Comparison of ENCODE assay signal across 20 cellular contexts in genomic region chr10:100287756-100288155, GRCh38. TPM values are rescaled to one million over a fixed set of nuclear protein-coding genes. Genes with fewer than 3 reads are reported as not detected.
A peak's percentile ranks its signal among the peaks of the same experiment; 100 is the strongest.
DNase-seq lines count a peak whose midpoint lies in the region; ATAC-seq, FAIRE-seq and TF ChIP-seq lines count a peak whose summit lies in the region.
"Had no signal": no experiment of that assay in that cellular context is flagged by ENCODE, and none has a peak within 500 bp of the region (broad histone marks: within the 10 kb centered on the region; RNA-seq: fewer than 3 reads in every experiment).

No MANE protein-coding gene starts in this region.

- H3K27me3 ChIP-seq in neural progenitor cell, result no peaks in the 10 kb centered on the region
- no peaks in the 10 kb centered on the region for H3K27me3 ChIP-seq in vagina
- H3K27me3 ChIP-seq: spleen had no signal

- H3K79me2 ChIP-seq in neural progenitor cell (ENCODE audit: low read depth), result peaks cover 37% of the 10 kb centered on the region

- H3K9ac ChIP-seq in neural progenitor cell, result no peak overlapping the region

- H3K27ac Mint-ChIP-seq in activated CD8-positive, alpha-beta memory T cell treated with anti-CD3 and anti-CD28 coated beads, Interleukin-2, amount 10 ng/mL, durations not matched to agents 7 days and 5 days, result peak overlapping the region; percentile 98
- H3K27ac Mint-ChIP-seq in IgD-negative memory B cell (peak overlapping the region in 2 of 3 donors; percentile 66 to 98), neural progenitor cell (peak overlapping the region; percentile 55)
- peak overlapping the region; percentile 96 to 98 for H3K27ac Mint-ChIP-seq in effector memory CD8-positive, alpha-beta T cell

- no peak overlapping the region for H3K4me3 ChIP-seq in neural progenitor cell
- H3K4me3 ChIP-seq in vagina, result no peak overlapping the region
- H3K4me3 ChIP-seq: K562, prostate gland, SK-N-MC had no signal

- no peaks in the 10 kb centered on the region for H3K27me3 Mint-ChIP-seq in activated CD8-positive, alpha-beta memory T cell treated with anti-CD3 and anti-CD28 coated beads, Interleukin-2, amount 10 ng/mL, durations not matched to agents 7 days and 5 days
- no peaks in the 10 kb centered on the region for H3K27me3 Mint-ChIP-seq in IgD-negative memory B cell
- peaks cover 0 to 6% of the 10 kb centered on the region in 2 donors for H3K27me3 Mint-ChIP-seq in effector memory CD8-positive, alpha-beta T cell
- peaks cover 11% of the 10 kb centered on the region for H3K27me3 Mint-ChIP-seq in neural progenitor cell (ENCODE audit: insufficient read depth, low read depth)

- peaks cover 5% of the 10 kb centered on the region for H3K4me1 ChIP-seq in neural progenitor cell
- peaks cover 23% of the 10 kb centered on the region for H3K4me1 ChIP-seq in vagina
- H3K4me1 ChIP-seq: prostate gland had no signal

- CTCF ChIA-PET in activated CD8-positive, alpha-beta memory T cell treated with anti-CD3 and anti-CD28 coated beads, Interleukin-2, amount 10 ng/mL, durations not matched to agents 7 days and 5 days (lab: Charles Lee), result no interaction called here

- H4K20me1 ChIP-seq in neural progenitor cell (ENCODE audit: low read depth), result no peaks in the 10 kb centered on the region

- no peak overlapping the region for H3K4me2 ChIP-seq in neural progenitor cell

- TF ChIP-seq POLR2A in vagina (IDR thresholded peaks at IDR 0.05), result no peak
- no peak for TF ChIP-seq POLR2A in GM12892 (IDR thresholded peaks at IDR 0.05; ENCODE audit: low read depth, low read length)

- FAIRE-seq in GM12892 (lab: Jason Lieb, UNC), result no peak
- FAIRE-seq: K562, urothelium cell line had no signal

- no peak overlapping the region for H2AFZ ChIP-seq in neural progenitor cell (replicated peaks)

- peaks cover 26% of the 10 kb centered on the region for H3K4me1 Mint-ChIP-seq in activated CD8-positive, alpha-beta memory T cell treated with anti-CD3 and anti-CD28 coated beads, Interleukin-2, amount 10 ng/mL, durations not matched to agents 7 days and 5 days
- H3K4me1 Mint-ChIP-seq in IgD-negative memory B cell, result peaks cover 6 to 24% (median 23%) of the 10 kb centered on the region in 3 donors
- H3K4me1 Mint-ChIP-seq in effector memory CD8-positive, alpha-beta T cell (ENCODE audit: low read depth in 2 of 2), result peaks cover 15 to 16% of the 10 kb centered on the region in 2 donors
- peaks cover 16% of the 10 kb centered on the region for H3K4me1 Mint-ChIP-seq in neural progenitor cell

- H3K4me3 Mint-ChIP-seq in activated CD8-positive, alpha-beta memory T cell treated with anti-CD3 and anti-CD28 coated beads, Interleukin-2, amount 10 ng/mL, durations not matched to agents 7 days and 5 days, result no peak overlapping the region
- H3K4me3 Mint-ChIP-seq in IgD-negative memory B cell (peak overlapping the region; percentile 75 to 99 (median 93)), neural progenitor cell (peak overlapping the region; percentile 100)
- H3K4me3 Mint-ChIP-seq in effector memory CD8-positive, alpha-beta T cell, result peak overlapping the region; percentile 92 to 98

- in situ Hi-C loops in G401 (cut with HindIII; ENCODE audit: low sequenced_read_pairs), result no loop called here

- H3K9me3 ChIP-seq in neural progenitor cell (ENCODE audit: low read depth) (no peaks in the 10 kb centered on the region), vagina (no peaks in the 10 kb centered on the region)
- H3K9me3 ChIP-seq: prostate gland, spleen had no signal

- TF ChIP-seq CTCF in neural progenitor cell (IDR thresholded peaks at IDR 0.05) (no peak), vagina (IDR thresholded peaks at IDR 0.05) (no peak)

- H3K36me3 ChIP-seq in neural progenitor cell (no peaks in the 10 kb centered on the region), vagina (no peaks in the 10 kb centered on the region)
- H3K36me3 ChIP-seq: prostate gland had no signal

- intact Hi-C loops in vagina (cut with DNase I), result no loop called here

- H3K27ac ChIP-seq in neural progenitor cell, result no peak overlapping the region
- no peak overlapping the region for H3K27ac ChIP-seq in vagina
- H3K27ac ChIP-seq: SK-N-MC had no signal

- no peak for DNase-seq in activated CD8-positive, alpha-beta memory T cell treated with anti-CD3 and anti-CD28 coated beads, Interleukin-2, amount 10 ng/mL, durations not matched to agents 7 days and 5 days
- no peak for DNase-seq in activated CD8-positive, alpha-beta memory T cell treated with anti-CD3 and anti-CD28 coated beads, Interleukin-2, amount 50 U/mL, for 48 hours
- DNase-seq in effector memory CD8-positive, alpha-beta T cell, result no peak
- DNase-seq in neural progenitor cell (ENCODE audit: low spot score), result no peak
- DNase-seq in G401 (ENCODE audit: low spot score), result no peak
- no peak for DNase-seq in vagina (ENCODE audit: extremely low spot score in 2 of 2)
- no peak for DNase-seq in GM12892 (ENCODE audit: insufficient read length)
- DNase-seq: ACHN; endodermal cell; left colon; NCI-H2081 treated with DMSO at 0.1 percent for 48 hours; NCI-H69; spleen; stimulated activated naive CD4-positive, alpha-beta T cell treated with Interleukin-2 at 50 U/mL for 16 hours had no signal

- H3F3A ChIP-seq in neural progenitor cell (ENCODE audit: low read depth), result no peaks in the 10 kb centered on the region

- H3K36me3 Mint-ChIP-seq in activated CD8-positive, alpha-beta memory T cell treated with anti-CD3 and anti-CD28 coated beads, Interleukin-2, amount 10 ng/mL, durations not matched to agents 7 days and 5 days, result peaks cover 12% of the 10 kb centered on the region
- no peaks in the 10 kb centered on the region for H3K36me3 Mint-ChIP-seq in IgD-negative memory B cell
- H3K36me3 Mint-ChIP-seq in effector memory CD8-positive, alpha-beta T cell (ENCODE audit: insufficient read depth), result peaks cover 25% of the 10 kb centered on the region
- H3K36me3 Mint-ChIP-seq in neural progenitor cell, result peaks cover 2% of the 10 kb centered on the region

- ATAC-seq in activated CD8-positive, alpha-beta memory T cell treated with anti-CD3 and anti-CD28 coated beads, Interleukin-2, amount 10 ng/mL, durations not matched to agents 7 days and 5 days, result no peak
- ATAC-seq in effector memory CD8-positive, alpha-beta T cell (replicated peaks), result no peak
- ATAC-seq: left colon had no signal

- H3K9me3 Mint-ChIP-seq in activated CD8-positive, alpha-beta memory T cell treated with anti-CD3 and anti-CD28 coated beads, Interleukin-2, amount 10 ng/mL, durations not matched to agents 7 days and 5 days (ENCODE audit: low read depth), result no peaks in the 10 kb centered on the region
- H3K9me3 Mint-ChIP-seq in IgD-negative memory B cell (no peaks in the 10 kb centered on the region), neural progenitor cell (no peaks in the 10 kb centered on the region)
- no peaks in the 10 kb centered on the region for H3K9me3 Mint-ChIP-seq in effector memory CD8-positive, alpha-beta T cell
- H3K9me3 Mint-ChIP-seq: endodermal cell had no signal

RNA-seq across cellular contexts. Expression of gene BLOC1S2, which starts 1.3 kb away (rescaled TPM):
- total RNA-seq in activated CD8-positive, alpha-beta memory T cell treated with anti-CD3 and anti-CD28 coated beads, Interleukin-2, amount 10 ng/mL, durations not matched to agents 7 days and 5 days, result 10 to 100 TPM; 43.1 to 58.6 TPM
- polyA plus RNA-seq in IgD-negative memory B cell, result 103 TPM
- 58.3 and 87.1 TPM in 2 replicates for total RNA-seq in neural progenitor cell (ENCODE audit: low replicate concordance)
- 101 and 129 TPM in 2 replicates for total RNA-seq in G401 (2014; rRNA removed; shearing (Covaris generic))
- 10.1 TPM for total RNA-seq in vagina
- polyA plus RNA-seq in GM12892 (2012; ENCODE audit: missing spikeins), result 66.6 TPM

RNA-seq across cellular contexts. Expression of gene CWF19L1, which starts 20.3 kb away (rescaled TPM):
- 10 to 100 TPM; 44.6 to 47.6 TPM for total RNA-seq in activated CD8-positive, alpha-beta memory T cell treated with anti-CD3 and anti-CD28 coated beads, Interleukin-2, amount 10 ng/mL, durations not matched to agents 7 days and 5 days
- polyA plus RNA-seq in IgD-negative memory B cell, result 26.7 TPM
- total RNA-seq in neural progenitor cell (ENCODE audit: low replicate concordance) (35.5 and 36.2 TPM in 2 replicates), vagina (13.3 TPM)
- 38.6 and 46.6 TPM in 2 replicates for total RNA-seq in G401 (2014; rRNA removed; shearing (Covaris generic))
- 24.7 TPM for polyA plus RNA-seq in GM12892 (2012; ENCODE audit: missing spikeins)

RNA-seq across cellular contexts. Expression of gene PKD2L1, which starts 42.3 kb away (rescaled TPM):
- total RNA-seq in activated CD8-positive, alpha-beta memory T cell treated with anti-CD3 and anti-CD28 coated beads, Interleukin-2, amount 10 ng/mL, durations not matched to agents 7 days and 5 days, result not detected
- not detected for polyA plus RNA-seq in IgD-negative memory B cell
- total RNA-seq in neural progenitor cell (ENCODE audit: low replicate concordance), result not detected in 2 replicates
- total RNA-seq in G401 (2014; rRNA removed; shearing (Covaris generic)), result not detected in 2 replicates
- not detected for total RNA-seq in vagina
- not detected for polyA plus RNA-seq in GM12892 (2012; ENCODE audit: missing spikeins)
- total RNA-seq: endodermal cell, fibroblast of villous mesenchyme, K562 had no signal
- polyA plus RNA-seq: K562 had no signal

RNA-seq across cellular contexts. Expression of gene CHUK, which starts 58.4 kb away (rescaled TPM):
- 10 to 100 TPM; 27.4 to 31.6 TPM for total RNA-seq in activated CD8-positive, alpha-beta memory T cell treated with anti-CD3 and anti-CD28 coated beads, Interleukin-2, amount 10 ng/mL, durations not matched to agents 7 days and 5 days
- polyA plus RNA-seq in IgD-negative memory B cell, result 7.6 TPM
- total RNA-seq in neural progenitor cell (ENCODE audit: low replicate concordance) (21.6 and 34.1 TPM in 2 replicates), vagina (19.4 TPM)
- total RNA-seq in G401 (2014; rRNA removed; shearing (Covaris generic)), result 16.5 and 30.8 TPM in 2 replicates
- polyA plus RNA-seq in GM12892 (2012; ENCODE audit: missing spikeins), result 13.8 TPM

RNA-seq across cellular contexts. Expression of gene SCD, which starts 59.3 kb away (rescaled TPM):
- total RNA-seq in activated CD8-positive, alpha-beta memory T cell treated with anti-CD3 and anti-CD28 coated beads, Interleukin-2, amount 10 ng/mL, durations not matched to agents 7 days and 5 days, result 100 to 1,000 TPM; 121 to 134 TPM
- 2.2 TPM for polyA plus RNA-seq in IgD-negative memory B cell
- total RNA-seq in neural progenitor cell (ENCODE audit: low replicate concordance) (448 and 468 TPM in 2 replicates), vagina (42.7 TPM)
- 464 and 607 TPM in 2 replicates for total RNA-seq in G401 (2014; rRNA removed; shearing (Covaris generic))
- polyA plus RNA-seq in GM12892 (2012; ENCODE audit: missing spikeins), result 76.8 TPM
